In the genomic region with DNA sequence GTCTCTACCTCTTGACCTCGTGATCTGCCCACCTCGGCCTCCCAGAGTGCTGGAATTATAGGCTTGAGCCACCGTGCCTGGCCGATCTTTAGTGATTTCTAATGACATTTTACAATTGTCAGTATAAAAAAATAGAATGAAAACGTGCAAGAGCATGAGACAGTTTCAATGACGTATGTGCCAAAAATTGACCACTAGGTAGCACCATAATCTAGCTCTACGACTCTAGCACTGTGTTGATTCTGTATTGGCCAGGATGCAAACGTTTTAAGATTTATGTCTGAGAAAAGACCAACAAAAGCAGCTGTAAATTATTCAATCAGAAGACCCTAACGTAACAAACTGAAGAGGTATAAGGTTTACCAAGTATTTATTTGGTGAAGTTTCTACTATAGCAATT, we compare ENCODE assay signal across 9 cellular contexts. TPM values are rescaled to one million over a fixed set of nuclear protein-coding genes. Genes with fewer than 3 reads are reported as not detected.
DNase-seq lines count a peak whose midpoint lies in the region; ATAC-seq, FAIRE-seq and TF ChIP-seq lines count a peak whose summit lies in the region.
"Had no signal": no experiment of that assay in that cellular context is flagged by ENCODE, and none has a peak within 500 bp of the region (broad histone marks: within the 10 kb centered on the region; RNA-seq: fewer than 3 reads in every experiment).

No MANE protein-coding gene starts in this region.

- no peak for FAIRE-seq in kidney (lab: Jason Lieb, UNC)
- FAIRE-seq: bronchial epithelial cell had no signal

- no peak for ATAC-seq in GM19452 (IDR thresholded peaks at IDR 0.05; ENCODE audit: unreplicated experiment)

- no peaks in the 10 kb centered on the region for H3K4me1 ChIP-seq in kidney (ENCODE audit: control insufficient read depth in 1 of 2, insufficient read depth in 1 of 2, low read depth in 1 of 2, low read length in 2 of 2)

- no peaks in the 10 kb centered on the region for H3K9me3 ChIP-seq in kidney (ENCODE audit: control insufficient read depth in 1 of 2, low read length in 2 of 2)

- no peaks in the 10 kb centered on the region for H3K36me3 ChIP-seq in kidney (ENCODE audit: control insufficient read depth in 1 of 2, insufficient read depth in 2 of 2, low read length in 2 of 2)

- no peak overlapping the region for H3K9ac ChIP-seq in kidney (ENCODE audit: low read length in 2 of 2)

- DNase-seq in NCI-H69 (lab: John Stamatoyannopoulos, UW) (peak; percentile 1), epithelial cell of proximal tubule (ENCODE audit: low read depth) (no peak), pulmonary artery endothelial cell (ENCODE audit: low read depth, low spot score) (peak; percentile 78), kidney (no peak), anterior cingulate cortex (lab: John Stamatoyannopoulos, UW) (no peak)
- DNase-seq: HCEC 1CT had no signal

- no peak overlapping the region for H3K27ac ChIP-seq in kidney (ENCODE audit: low read depth in 2 of 2, low read length in 2 of 2)

- peak; percentile 19; the same call in 1 of the 2 replicates for TF ChIP-seq CTCF in GM12874 (IDR thresholded peaks at IDR 0.05; ENCODE audit: insufficient read depth, low read depth, low read length)
- peak; percentile 13 for TF ChIP-seq CTCF in epithelial cell of proximal tubule (conservative IDR thresholded peaks at IDR 0.05; ENCODE audit: low read depth, low read length)
- no peak for TF ChIP-seq CTCF in kidney (IDR thresholded peaks at IDR 0.05; ENCODE audit: borderline replicate concordance, extremely low read depth, insufficient read depth)

- intact Hi-C loops in kidney (cut with DNase I) = no loop called here

- H3K4me3 ChIP-seq in epithelial cell of proximal tubule (ENCODE audit: low read depth, low read length) (no peak overlapping the region), kidney (ENCODE audit: low read length in 2 of 2) (no peak overlapping the region)

RNA-seq across cellular contexts. Expression of a gene that starts 25.4 kb away (rescaled TPM):
- total RNA-seq in epithelial cell of proximal tubule (12.1 and 12.5 TPM in 2 replicates), pulmonary artery endothelial cell (129 and 228 TPM in 2 replicates), kidney (17.0 TPM)
- 9.5 TPM for polyA plus RNA-seq in kidney (ENCODE audit: insufficient read depth, low read depth, low replicate concordance)

Comparison
In these comparisons a context has a peak if more than half of its experiments do, and no peak if none do; other contexts are left out.
1. DNase-seq: peak in NCI-H69 (single experiment) and pulmonary artery endothelial cell (single experiment); none in epithelial cell of proximal tubule (single experiment), kidney (single experiment) and anterior cingulate cortex (0 of 58).